ENCODE assay signal across 24 cellular contexts in genomic region chr18:48765053-48765452, GRCh38.
DNase-seq lines count a peak whose midpoint lies in the region; ATAC-seq and TF ChIP-seq lines count a peak whose summit lies in the region.
"Had no signal": no experiment of that assay in that cellular context is flagged by ENCODE, and none has a peak within 500 bp of the region (broad histone marks: within the 10 kb centered on the region; RNA-seq: fewer than 3 reads in every experiment).

No MANE protein-coding gene starts in this region.

- H3K9me3 Mint-ChIP-seq in activated T-cell treated with anti-CD3 and anti-CD28 coated beads, Interleukin-2, amount 50 U/mL, for 24 hours, result no peaks in the 10 kb centered on the region
- H3K9me3 Mint-ChIP-seq: activated CD4-positive, alpha-beta T cell treated with anti-CD3 and anti-CD28 coated beads, Interleukin-2, amount 10 ng/mL, durations not matched to agents 7 days and 5 days; endodermal cell had no signal

- no peaks in the 10 kb centered on the region for H3K27me3 Mint-ChIP-seq in activated T-cell treated with anti-CD3 and anti-CD28 coated beads, Interleukin-2, amount 50 U/mL, for 24 hours
- H3K27me3 Mint-ChIP-seq: activated CD4-positive, alpha-beta T cell treated with anti-CD3 and anti-CD28 coated beads, Interleukin-2, amount 10 ng/mL, durations not matched to agents 7 days and 5 days had no signal

- no peaks in the 10 kb centered on the region for H3K79me2 ChIP-seq in OCI-LY7 (ENCODE audit: insufficient read depth, low read depth, low read length)

- DNase-seq in DMS79 (lab: John Stamatoyannopoulos, UW) (peak; percentile 94), OCI-LY7 (ENCODE audit: low spot score) (peak; percentile 11), left lobe of liver (ENCODE audit: low spot score) (no peak), SK-N-DZ (ENCODE audit: low spot score) (no peak), cortex of kidney (lab: John Stamatoyannopoulos, UW) (no peak)
- DNase-seq in activated T-cell treated with anti-CD3 and anti-CD28 coated beads, Interleukin-2, amount 50 U/mL, for 24 hours, result no peak
- DNase-seq: activated CD4-positive, alpha-beta T cell treated with anti-CD3 and anti-CD28 coated beads, Interleukin-2, amount 10 ng/mL, durations not matched to agents 7 days and 5 days; activated naive CD4-positive, alpha-beta T cell treated with anti-CD3 and anti-CD28 coated beads, Interleukin-2, amount 50 U/mL, for 16 hours; anterior cingulate cortex; Calu3; EL; endodermal cell; gastrocnemius medialis; left colon; NCI-H146; nucleus accumbens; stimulated activated naive CD8-positive, alpha-beta T cell treated with anti-CD3 and anti-CD28 coated beads, Interleukin-15, Interleukin-2, amounts not matched to agents 100 U/mL and 50 U/mL, for 24 hours; testis had no signal

- no peak overlapping the region for H2AFZ ChIP-seq in OCI-LY7 (ENCODE audit: low read length)
- H2AFZ ChIP-seq: hepatocyte had no signal

- H3K27ac Mint-ChIP-seq in activated T-cell treated with anti-CD3 and anti-CD28 coated beads, Interleukin-2, amount 50 U/mL, for 24 hours, result no peak overlapping the region
- H3K27ac Mint-ChIP-seq: activated CD4-positive, alpha-beta T cell treated with anti-CD3 and anti-CD28 coated beads, Interleukin-2, amount 10 ng/mL, durations not matched to agents 7 days and 5 days; CD14-positive monocyte; endodermal cell had no signal

- H3K4me3 Mint-ChIP-seq in activated T-cell treated with anti-CD3 and anti-CD28 coated beads, Interleukin-2, amount 50 U/mL, for 24 hours, result no peak overlapping the region
- H3K4me3 Mint-ChIP-seq: activated CD4-positive, alpha-beta T cell treated with anti-CD3 and anti-CD28 coated beads, Interleukin-2, amount 10 ng/mL, durations not matched to agents 7 days and 5 days; CD14-positive monocyte; endodermal cell had no signal

- intact Hi-C loops in OCI-LY7 (cut with micrococcal nuclease; ENCODE audit: unreplicated experiment), result loop anchor here (5.0 kb wide), 1 partner anchor 88 kb away; no protein-coding TSS in a partner anchor

- H3K4me3 ChIP-seq in BLaER1, result no peak overlapping the region
- no peak overlapping the region for H3K4me3 ChIP-seq in OCI-LY7 (ENCODE audit: low read depth, low read length, poor library complexity, severe bottlenecking)
- H3K4me3 ChIP-seq: coronary artery, gastrocnemius medialis, hepatocyte, testis had no signal

- peak overlapping the region; percentile 59 for H3K4me2 ChIP-seq in BLaER1
- H3K4me2 ChIP-seq in OCI-LY7 (ENCODE audit: low read length), result no peak overlapping the region
- H3K4me2 ChIP-seq: hepatocyte had no signal

- no peaks in the 10 kb centered on the region for H3K4me1 Mint-ChIP-seq in activated T-cell treated with anti-CD3 and anti-CD28 coated beads, Interleukin-2, amount 50 U/mL, for 24 hours (ENCODE audit: low read depth)

- H3K36me3 ChIP-seq in BLaER1 (peaks cover 60% of the 10 kb centered on the region), OCI-LY7 (ENCODE audit: insufficient read depth, low read length) (no peaks in the 10 kb centered on the region)

- peaks cover 44% of the 10 kb centered on the region for H3K4me1 ChIP-seq in BLaER1
- H3K4me1 ChIP-seq in OCI-LY7 (ENCODE audit: insufficient read depth, low read length, poor library complexity, severe bottlenecking), result no peaks in the 10 kb centered on the region

- H4K20me1 ChIP-seq in BLaER1 (peaks cover 3% of the 10 kb centered on the region; the same call in 1 of the 2 replicates), OCI-LY7 (ENCODE audit: insufficient read depth, low read length) (no peaks in the 10 kb centered on the region)

- H3K27me3 ChIP-seq in BLaER1, result no peaks in the 10 kb centered on the region
- H3K27me3 ChIP-seq: gastrocnemius medialis, hepatocyte, testis had no signal

- ATAC-seq in left lobe of liver, result peak; percentile 8
- ATAC-seq: esophagus mucosa; gastrocnemius medialis; left colon; SK-N-SH treated with all-trans-retinoic acid at 6 μM for 48 hours; stimulated activated naive CD8-positive, alpha-beta T cell treated with anti-CD3 and anti-CD28 coated beads, Interleukin-15, Interleukin-2, amounts not matched to agents 100 U/mL and 50 U/mL, for 24 hours had no signal

- H3K27ac ChIP-seq in BLaER1 (0 out of 2 replicates have a peak overlapping the region, but pooled peaks have one; percentile 45), OCI-LY7 (ENCODE audit: low read depth, low read length, poor library complexity, severe bottlenecking) (no peak overlapping the region)
- H3K27ac ChIP-seq: coronary artery, hepatocyte, testis had no signal

- BruUV-seq in OCI-LY7 (replicated peaks; lab: Mats Ljungman, UMichigan), result no TSS peak

- H3K9me3 ChIP-seq in BLaER1 (no peaks in the 10 kb centered on the region), OCI-LY7 (ENCODE audit: low read length) (no peaks in the 10 kb centered on the region)
- H3K9me3 ChIP-seq: gastrocnemius medialis, testis had no signal

- CTCF ChIA-PET in OCI-LY7 (lab: Charles Lee; ENCODE audit: unreplicated experiment), result no interaction called here

- no peaks in the 10 kb centered on the region for H3K9me2 ChIP-seq in OCI-LY7 (ENCODE audit: insufficient read depth, low read length)

- no peaks in the 10 kb centered on the region for H3K36me3 Mint-ChIP-seq in activated T-cell treated with anti-CD3 and anti-CD28 coated beads, Interleukin-2, amount 50 U/mL, for 24 hours (ENCODE audit: low read depth)

- 0 out of 2 replicates have a peak overlapping the region, but pooled peaks have one; percentile 2 for H3K9ac ChIP-seq in BLaER1

- POLR2A ChIA-PET in OCI-LY7 (lab: Charles Lee), result no interaction called here

- no peak for TF ChIP-seq CTCF in OCI-LY7 (conservative IDR thresholded peaks at IDR 0.05; ENCODE audit: low read length)

Comparison
In these comparisons a context has a peak if more than half of its experiments do, and no peak if none do; other contexts are left out.
1. DNase-seq: peak in DMS79 (single experiment) and OCI-LY7 (single experiment); none in left lobe of liver (single experiment), SK-N-DZ (single experiment), activated T-cell treated with anti-CD3 and anti-CD28 coated beads, Interleukin-2, amount 50 U/mL, for 24 hours (single experiment) and cortex of kidney (single experiment).